In the genomic region with DNA sequence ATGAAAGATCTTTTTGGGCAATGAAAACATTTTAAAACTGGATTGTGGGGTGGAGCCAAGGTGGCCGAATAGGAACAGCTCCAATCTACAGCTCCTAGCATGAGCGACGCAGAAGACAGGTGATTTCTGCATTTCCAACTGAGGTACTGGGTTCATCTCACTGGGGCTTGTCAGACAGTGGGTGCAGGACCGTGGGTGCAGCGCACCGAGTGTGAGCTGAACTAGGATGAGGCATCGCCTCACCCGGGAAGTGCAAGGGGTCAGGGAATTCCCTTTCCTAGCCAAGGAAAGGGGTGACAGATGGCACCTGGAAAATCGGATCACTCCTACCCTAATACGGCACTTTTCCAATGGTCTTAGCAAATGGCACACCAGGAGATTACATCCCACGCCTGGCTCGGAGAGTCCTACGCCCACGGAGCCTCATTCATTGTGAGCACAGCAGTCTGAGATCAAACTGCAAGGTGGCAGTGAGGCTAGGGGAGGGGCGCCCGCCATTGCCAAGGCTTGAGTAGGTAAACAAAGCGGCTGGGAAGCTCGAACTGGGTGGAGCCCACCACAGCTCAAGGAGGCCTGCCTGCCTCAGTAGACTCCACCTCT, we compare ENCODE assay signal across 6 cellular contexts.
A peak's percentile ranks its signal among the peaks of the same experiment; 100 is the strongest.
DNase-seq lines count a peak whose midpoint lies in the region; ATAC-seq and TF ChIP-seq lines count a peak whose summit lies in the region.
"Not testable (repeated sequence)": the region's sequence is repeated elsewhere in the genome, so short reads cannot be mapped to it uniquely, and the experiment has no call there.

No MANE protein-coding gene starts in this region.

- not testable (repeated sequence) for H3K9me2 ChIP-seq in GM23338 (ENCODE audit: insufficient read depth)

- H3F3A ChIP-seq in GM23338 (replicated peaks; ENCODE audit: low read depth); neural progenitor cell (ENCODE audit: low read depth): not testable (repeated sequence)

- not testable (repeated sequence) for H3K27ac ChIP-seq in GM23338 (ENCODE audit: low read depth); neural progenitor cell
- H3K27ac ChIP-seq in WERI-Rb-1 = peak overlapping the region; percentile 57

- not testable (repeated sequence) for H3K27me3 ChIP-seq in GM23338 (ENCODE audit: insufficient read depth); WERI-Rb-1 (ENCODE audit: insufficient read depth, low read depth, severe bottlenecking); neural progenitor cell

- not testable (repeated sequence) for H3K36me3 ChIP-seq in GM23338 (ENCODE audit: insufficient read depth); WERI-Rb-1; neural progenitor cell

- not testable (repeated sequence) for H3K4me2 ChIP-seq in GM23338, neural progenitor cell

- ATAC-seq in GM23338 = not testable (repeated sequence)

- H3K4me1 ChIP-seq in GM23338 (ENCODE audit: insufficient read depth); neural progenitor cell: not testable (repeated sequence)

- not testable (repeated sequence) for H3K79me2 ChIP-seq in GM23338 (replicated peaks; ENCODE audit: insufficient read depth); neural progenitor cell (ENCODE audit: low read depth)

- not testable (repeated sequence) for H3K4me3 ChIP-seq in GM23338; WERI-Rb-1 (ENCODE audit: low read depth, low read length); neural progenitor cell

- not testable (repeated sequence) for H3K36me3 Mint-ChIP-seq in GM23338 (ENCODE audit: low read depth); neural progenitor cell

- peak; percentile 4 for DNase-seq in DMS 273 (lab: John Stamatoyannopoulos, UW; ENCODE audit: unreplicated experiment)
- not testable (repeated sequence) for DNase-seq in GM23338 (ENCODE audit: low spot score); neural progenitor cell (ENCODE audit: low spot score)
- DNase-seq in NCI-H2171 treated with DMSO at 0.1 percent for 48 hours (lab: John Stamatoyannopoulos, UW) = peak; percentile 43
- peak; percentile 18 for DNase-seq in NCI-H69 (lab: John Stamatoyannopoulos, UW)
- DNase-seq in WERI-Rb-1 = peak; percentile 88

- peak overlapping the region; percentile 63 for H2AFZ ChIP-seq in GM23338
- not testable (repeated sequence) for H2AFZ ChIP-seq in neural progenitor cell (replicated peaks)

- not testable (repeated sequence) for H4K20me1 ChIP-seq in GM23338 (replicated peaks; ENCODE audit: insufficient read depth); neural progenitor cell (ENCODE audit: low read depth)

- not testable (repeated sequence) for H3K9ac ChIP-seq in neural progenitor cell

- not testable (repeated sequence) for TF ChIP-seq CTCF in GM23338 (conservative IDR thresholded peaks at IDR 0.05; ENCODE audit: low read depth in 2 of 2); WERI-Rb-1 (IDR thresholded peaks at IDR 0.05; ENCODE audit: low read depth, low read length); neural progenitor cell (IDR thresholded peaks at IDR 0.05)

- H3K4me1 Mint-ChIP-seq in GM23338, neural progenitor cell: not testable (repeated sequence)

- H3K27ac Mint-ChIP-seq in GM23338 = not testable (repeated sequence)
- H3K27ac Mint-ChIP-seq in neural progenitor cell = peak overlapping the region; percentile 8

- H3K4me3 Mint-ChIP-seq in GM23338, neural progenitor cell: not testable (repeated sequence)

- peaks cover 10% of the 10 kb centered on the region for H3K9me3 ChIP-seq in WERI-Rb-1 (ENCODE audit: severe bottlenecking)
- H3K9me3 ChIP-seq in neural progenitor cell (ENCODE audit: low read depth) = not testable (repeated sequence)

- H3K9me3 Mint-ChIP-seq in GM23338, neural progenitor cell: not testable (repeated sequence)

- H3K27me3 Mint-ChIP-seq in GM23338 (ENCODE audit: insufficient read depth, low read depth, poor library complexity); neural progenitor cell (ENCODE audit: insufficient read depth, low read depth): not testable (repeated sequence)
